In genomic region chr12:7145671-7146070, GRCh38 we compare ENCODE assay signal across 28 cellular contexts. TPM values are rescaled to one million over a fixed set of nuclear protein-coding genes. Genes with fewer than 3 reads are reported as not detected.
A peak's percentile ranks its signal among the peaks of the same experiment; 100 is the strongest.
DNase-seq lines count a peak whose midpoint lies in the region; ATAC-seq, FAIRE-seq and TF ChIP-seq lines count a peak whose summit lies in the region.
"Had no signal": no experiment of that assay in that cellular context is flagged by ENCODE, and none has a peak within 500 bp of the region (broad histone marks: within the 10 kb centered on the region; RNA-seq: fewer than 3 reads in every experiment).

No MANE protein-coding gene starts in this region.

- no peak overlapping the region for H3K4me2 ChIP-seq in HepG2 (ENCODE audit: low read depth, low read length)
- H3K4me2 ChIP-seq in osteoblast (ENCODE audit: insufficient read depth, low read length), result no peak overlapping the region
- H3K4me2 ChIP-seq: GM23338, PC-9 had no signal

- H3K4me1 Mint-ChIP-seq in endothelial cell (ENCODE audit: unreplicated experiment), result peaks cover 8% of the 10 kb centered on the region
- H3K4me1 Mint-ChIP-seq in activated CD4-positive, alpha-beta memory T cell treated with anti-CD3 and anti-CD28 coated beads for 36 hours (ENCODE audit: low read depth), result peaks cover 6% of the 10 kb centered on the region
- H3K4me1 Mint-ChIP-seq: GM23338 had no signal

- no peak overlapping the region for H3K9ac ChIP-seq in HepG2 (ENCODE audit: insufficient read depth, low read depth, low read length)

- H3K27me3 ChIP-seq in right lobe of liver (no peaks in the 10 kb centered on the region), HepG2 (ENCODE audit: control insufficient read depth in 1 of 2, insufficient read depth in 2 of 2, low read length in 2 of 2) (no peaks in the 10 kb centered on the region), osteoblast (ENCODE audit: insufficient read depth, low read length) (no peaks in the 10 kb centered on the region)
- H3K27me3 ChIP-seq: BE2C, SJSA1 had no signal

- CTCF ChIA-PET in HepG2 (lab: Yijun Ruan, JAX; ENCODE audit: low intra/inter-chr PET ratio, low total read pairs), result no interaction called here
- CTCF ChIA-PET in activated CD4-positive, alpha-beta memory T cell treated with anti-CD3 and anti-CD28 coated beads for 36 hours (lab: Charles Lee), result interaction anchor here (1.2 to 2.0 kb wide), 2 partner anchors 27 to 41 kb away, joined by 3 to 9 read pairs; no protein-coding TSS in a partner anchor

- BruUV-seq in HepG2 (replicated peaks; lab: Mats Ljungman, UMichigan), result no TSS peak

- TF ChIP-seq EP300 in HepG2 (IDR thresholded peaks at IDR 0.05; ENCODE audit: low read depth in 2 of 2, low read length in 2 of 2), result no peak
- TF ChIP-seq EP300 in HepG2 (CRISPR knock-in tag; IDR thresholded peaks at IDR 0.05; ENCODE audit: borderline replicate concordance), result no peak

- no peak overlapping the region for H3K27ac Mint-ChIP-seq in endothelial cell (ENCODE audit: unreplicated experiment)
- no peak overlapping the region for H3K27ac Mint-ChIP-seq in activated CD4-positive, alpha-beta memory T cell treated with anti-CD3 and anti-CD28 coated beads for 36 hours
- H3K27ac Mint-ChIP-seq: CD14-positive monocyte, GM23338, HFFc6 had no signal

- no peaks in the 10 kb centered on the region for H3K9me3 Mint-ChIP-seq in endothelial cell (ENCODE audit: unreplicated experiment)
- no peaks in the 10 kb centered on the region for H3K9me3 Mint-ChIP-seq in activated CD4-positive, alpha-beta memory T cell treated with anti-CD3 and anti-CD28 coated beads for 36 hours
- H3K9me3 Mint-ChIP-seq: GM23338, HFFc6 had no signal

- peaks cover 0 to 36% (median 10%) of the 10 kb centered on the region in 4 donors for H3K36me3 ChIP-seq in right lobe of liver
- peaks cover 20 to 80% of the 10 kb centered on the region in 2 experiments for H3K36me3 ChIP-seq in HepG2 (replicated peaks in 1 of 2; ENCODE audit: control insufficient read depth in 1 of 2, insufficient read depth in 2 of 2, low read length in 2 of 2)
- H3K36me3 ChIP-seq in osteoblast (ENCODE audit: insufficient read depth, low read length), result peaks cover 9% of the 10 kb centered on the region
- H3K36me3 ChIP-seq: BE2C, SJSA1 had no signal

- TF ChIP-seq CTCF in right lobe of liver (IDR thresholded peaks at IDR 0.05) (no peak), HepG2 (CRISPR knock-in tag; IDR thresholded peaks at IDR 0.05) (no peak), endothelial cell (IDR thresholded peaks at IDR 0.05; ENCODE audit: unreplicated experiment) (no peak), osteoblast (IDR thresholded peaks at IDR 0.05; ENCODE audit: extremely low read depth, low read depth, low read length) (no peak)

- intact Hi-C loops in right lobe of liver (cut with DNase I), result no loop called here
- intact Hi-C loops in HepG2 (cut with micrococcal nuclease; ENCODE audit: unreplicated experiment), result no loop called here
- intact Hi-C loops in activated CD4-positive, alpha-beta memory T cell treated with anti-CD3 and anti-CD28 coated beads for 36 hours (cut with micrococcal nuclease), result no loop called here

- TF ChIP-seq POLR2A in right lobe of liver (IDR thresholded peaks at IDR 0.05), result no peak
- TF ChIP-seq POLR2A in HepG2 (IDR thresholded peaks at IDR 0.05; ENCODE audit: insufficient read depth in 1 of 2, low read depth in 2 of 2, low read length in 2 of 2), result no peak

- POLR2A ChIA-PET in HepG2 (lab: Yijun Ruan, JAX), result no interaction called here
- POLR2A ChIA-PET in activated CD4-positive, alpha-beta memory T cell treated with anti-CD3 and anti-CD28 coated beads for 36 hours (lab: Charles Lee), result no interaction called here

- H3K27ac ChIP-seq in right lobe of liver (no peak overlapping the region), HepG2 (ENCODE audit: extremely low read length, insufficient read depth, low read length) (no peak overlapping the region), osteoblast (ENCODE audit: low read depth, low read length) (no peak overlapping the region)
- H3K27ac ChIP-seq: PC-9, SJSA1 had no signal

- in situ Hi-C loops in HepG2 (cut with HindIII; ENCODE audit: extremely low pct_ligation_motif_present, low pct_unique_long_range_greater_than_20kb), result no loop called here

- H3K4me3 ChIP-seq in right lobe of liver (no peak overlapping the region), HepG2 (replicated peaks in 1 of 3; ENCODE audit: insufficient read depth in 1 of 3, low read depth in 2 of 3, low read length in 3 of 3) (no peak overlapping the region), osteoblast (ENCODE audit: insufficient read depth, low read length) (no peak overlapping the region)
- H3K4me3 ChIP-seq: GM23338, HAP-1, PC-9, SJSA1 had no signal

- H4K20me1 ChIP-seq in HepG2 (ENCODE audit: insufficient read depth, low read length), result no peaks in the 10 kb centered on the region
- no peaks in the 10 kb centered on the region for H4K20me1 ChIP-seq in osteoblast (ENCODE audit: insufficient read depth, low read length)

- peak overlapping the region; percentile 21 for H3K4me3 Mint-ChIP-seq in endothelial cell (ENCODE audit: unreplicated experiment)
- H3K4me3 Mint-ChIP-seq in activated CD4-positive, alpha-beta memory T cell treated with anti-CD3 and anti-CD28 coated beads for 36 hours, result no peak overlapping the region
- H3K4me3 Mint-ChIP-seq: CD14-positive monocyte, GM23338, HFFc6 had no signal

- H3K4me1 ChIP-seq in right lobe of liver (peaks cover 0 to 39% (median 2%) of the 10 kb centered on the region in 4 donors), HepG2 (ENCODE audit: insufficient read depth, low read length) (no peaks in the 10 kb centered on the region; the same call in 1 of the 2 replicates), osteoblast (ENCODE audit: insufficient read depth, low read length) (peaks cover 3% of the 10 kb centered on the region)
- H3K4me1 ChIP-seq: HAP-1, SJSA1 had no signal

- no peaks in the 10 kb centered on the region for H3K79me2 ChIP-seq in HepG2 (ENCODE audit: insufficient read depth, low read length)
- no peaks in the 10 kb centered on the region for H3K79me2 ChIP-seq in osteoblast (ENCODE audit: insufficient read depth, low read length)

- H3K27me3 Mint-ChIP-seq in endothelial cell (ENCODE audit: unreplicated experiment), result peaks cover 3% of the 10 kb centered on the region
- H3K27me3 Mint-ChIP-seq in activated CD4-positive, alpha-beta memory T cell treated with anti-CD3 and anti-CD28 coated beads for 36 hours, result no peaks in the 10 kb centered on the region

- H3K36me3 Mint-ChIP-seq in endothelial cell (ENCODE audit: low read depth, unreplicated experiment), result peaks cover 55% of the 10 kb centered on the region
- peaks cover 22% of the 10 kb centered on the region for H3K36me3 Mint-ChIP-seq in activated CD4-positive, alpha-beta memory T cell treated with anti-CD3 and anti-CD28 coated beads for 36 hours

- H3K9me3 ChIP-seq in right lobe of liver, result no peaks in the 10 kb centered on the region
- no peaks in the 10 kb centered on the region for H3K9me3 ChIP-seq in HepG2 (ENCODE audit: low read length)
- no peaks in the 10 kb centered on the region for H3K9me3 ChIP-seq in osteoblast (ENCODE audit: low read depth, low read length)
- H3K9me3 ChIP-seq: BE2C, HAP-1, SJSA1 had no signal

- no peak for ATAC-seq in right lobe of liver
- no peak for ATAC-seq in HepG2
- no peak for ATAC-seq in GM19395 (IDR thresholded peaks at IDR 0.05; ENCODE audit: unreplicated experiment)
- ATAC-seq: GM23338 had no signal

- FAIRE-seq in HepG2 (lab: Jason Lieb, UNC) (no peak), RCC 7860 (lab: Jason Lieb, UNC) (no peak)
- FAIRE-seq: GM18507 had no signal

- 65% methylated on average over 4 of the region's 4 CpGs for WGBS in right lobe of liver (ENCODE audit: insufficient coverage, low coverage, low lambda C conversion rate, missing lambda C conversion rate)
- WGBS in HepG2 (ENCODE audit: low lambda C conversion rate), result 67% methylated on average over 4 of the region's 4 CpGs

- peak in 2 of 3 donors; percentile 1 to 29 for DNase-seq in right lobe of liver
- DNase-seq in HepG2 (ENCODE audit: low spot score), result no peak
- no peak for DNase-seq in endothelial cell (ENCODE audit: low spot score)
- DNase-seq in osteoblast (ENCODE audit: insufficient read length, low spot score, missing footprints), result peak; percentile 39
- no peak for DNase-seq in activated naive CD4-positive, alpha-beta T cell treated with Interleukin-2 at 50 U/mL for 16 hours
- DNase-seq in RCC 7860 (ENCODE audit: low spot score), result no peak
- no peak for DNase-seq in activated CD4-positive, alpha-beta memory T cell treated with anti-CD3 and anti-CD28 coated beads for 36 hours
- DNase-seq: 8988T, ACHN, BE2C, DMS153, HFFc6, IMR-90, KG1, MM.1S, NCI-H2029, NCI-H446 treated with DMSO at 0.1 percent for 48 hours, NCI-H526, PC-9, Right ventricle myocardium superior, RPMI8226 had no signal

- H2AFZ ChIP-seq in HepG2 (ENCODE audit: low read length) (no peak overlapping the region), osteoblast (ENCODE audit: low read length) (no peak overlapping the region)
- H2AFZ ChIP-seq: GM23338, PC-9 had no signal

- TF ChIP-seq RAD21 in HepG2 (CRISPR knock-in tag; IDR thresholded peaks at IDR 0.05), result no peak

RNA-seq across cellular contexts. Expression of gene CLSTN3, which starts 15.5 kb away (rescaled TPM):
- total RNA-seq in right lobe of liver (10 to 100 TPM; 38.9 to 55.2 (median 43.1) TPM), HepG2 (2016; rRNA removed; fragmentation: Illumina TruSeq; extraction: Trizol) (10.8 and 26.2 TPM in 2 replicates), endothelial cell (ENCODE audit: unreplicated experiment) (134 TPM), osteoblast (6.2 and 7.6 TPM in 2 replicates)
- total RNA-seq in HepG2 (2016; cell fraction: cytosol; rRNA removed; fragmentation: Illumina TruSeq; extraction: Trizol; ENCODE audit: low read depth), result 2.9 and 3.7 TPM in 2 replicates
- 10.0 and 27.0 TPM in 2 replicates for total RNA-seq in HepG2 (2016; cell fraction: insoluble cytoplasmic fraction; rRNA removed; fragmentation: Illumina TruSeq; extraction: Trizol)
- 5.3 TPM in 2 replicates for total RNA-seq in HepG2 (2016; cell fraction: membrane; rRNA removed; fragmentation: Illumina TruSeq; extraction: Trizol)
- 35.4 and 43.8 TPM in 2 replicates for total RNA-seq in HepG2 (2016; cell fraction: nucleus; rRNA removed; fragmentation: Illumina TruSeq; extraction: Trizol)
- polyA plus RNA-seq in HepG2 (2011; rRNA removed), result 94.1 and 118 TPM in 2 replicates
- polyA plus RNA-seq in HepG2 (2011; cell fraction: cytosol; rRNA removed), result 79.5 and 81.3 TPM in 2 replicates
- 155 and 157 TPM in 2 replicates for polyA plus RNA-seq in HepG2 (2011; cell fraction: nucleus; rRNA removed)
- polyA plus RNA-seq in HepG2 (2012), result 61.8 and 69.9 TPM in 2 replicates
- 1.3 and 2.0 TPM in 2 replicates for polyA plus RNA-seq in HepG2 (2016; cell fraction: cytosol; fragmentation: Illumina TruSeq; extraction: Trizol; ENCODE audit: low read depth)
- 9.0 and 11.0 TPM in 2 replicates for polyA plus RNA-seq in HepG2 (2016; cell fraction: insoluble cytoplasmic fraction; fragmentation: Illumina TruSeq; extraction: Trizol; ENCODE audit: low read depth)
- polyA plus RNA-seq in HepG2 (2016; cell fraction: membrane; fragmentation: Illumina TruSeq; extraction: Trizol; ENCODE audit: low read depth), result 3.0 and 3.4 TPM in 2 replicates
- 67.7 and 79.8 TPM in 2 replicates for polyA plus RNA-seq in HepG2 (2016; cell fraction: nucleus; fragmentation: Illumina TruSeq; extraction: Trizol; ENCODE audit: insufficient read depth, low read depth)
- 46.9 and 191 TPM in 2 replicates for polyA minus RNA-seq in HepG2 (2011; rRNA and poly(A)+ RNA removed; ENCODE audit: low replicate concordance)
- polyA minus RNA-seq in HepG2 (2011; cell fraction: cytosol; rRNA and poly(A)+ RNA removed), result 49.9 and 80.8 TPM in 2 replicates
- polyA minus RNA-seq in HepG2 (2011; cell fraction: nucleus; rRNA and poly(A)+ RNA removed), result 47.9 and 63.4 TPM in 2 replicates
- 10 to 100 TPM; 40.1 to 44.7 TPM for total RNA-seq in activated CD4-positive, alpha-beta memory T cell treated with anti-CD3 and anti-CD28 coated beads for 36 hours
- polyA plus RNA-seq: CD14-positive monocyte had no signal

RNA-seq across cellular contexts. Expression of gene RBP5, which starts 17.0 kb away (rescaled TPM):
- total RNA-seq in right lobe of liver (100 to 1,000 TPM in 3 of 6 experiments, 10 to 100 TPM in 3; 44.1 to 239 (median 98.2) TPM), HepG2 (2016; rRNA removed; fragmentation: Illumina TruSeq; extraction: Trizol) (19.8 and 21.4 TPM in 2 replicates), endothelial cell (ENCODE audit: unreplicated experiment) (1.0 TPM), osteoblast (not detected in 2 replicates)
- 9.8 and 10.8 TPM in 2 replicates for total RNA-seq in HepG2 (2016; cell fraction: cytosol; rRNA removed; fragmentation: Illumina TruSeq; extraction: Trizol; ENCODE audit: low read depth)
- 19.4 and 22.0 TPM in 2 replicates for total RNA-seq in HepG2 (2016; cell fraction: insoluble cytoplasmic fraction; rRNA removed; fragmentation: Illumina TruSeq; extraction: Trizol)
- total RNA-seq in HepG2 (2016; cell fraction: membrane; rRNA removed; fragmentation: Illumina TruSeq; extraction: Trizol), result 10.5 and 10.7 TPM in 2 replicates
- 10.1 and 12.6 TPM in 2 replicates for total RNA-seq in HepG2 (2016; cell fraction: nucleus; rRNA removed; fragmentation: Illumina TruSeq; extraction: Trizol)
- 13.8 and 17.5 TPM in 2 replicates for polyA plus RNA-seq in HepG2 (2011; rRNA removed)
- 11.8 and 12.1 TPM in 2 replicates for polyA plus RNA-seq in HepG2 (2011; cell fraction: cytosol; rRNA removed)
- polyA plus RNA-seq in HepG2 (2011; cell fraction: nucleus; rRNA removed), result 32.8 and 44.7 TPM in 2 replicates
- polyA plus RNA-seq in HepG2 (2012), result 13.0 and 19.0 TPM in 2 replicates
- polyA plus RNA-seq in HepG2 (2016; cell fraction: cytosol; fragmentation: Illumina TruSeq; extraction: Trizol; ENCODE audit: low read depth), result 11.0 and 15.5 TPM in 2 replicates
- 28.5 and 29.8 TPM in 2 replicates for polyA plus RNA-seq in HepG2 (2016; cell fraction: insoluble cytoplasmic fraction; fragmentation: Illumina TruSeq; extraction: Trizol; ENCODE audit: low read depth)
- polyA plus RNA-seq in HepG2 (2016; cell fraction: membrane; fragmentation: Illumina TruSeq; extraction: Trizol; ENCODE audit: low read depth), result 9.1 and 12.4 TPM in 2 replicates
- 23.8 and 24.2 TPM in 2 replicates for polyA plus RNA-seq in HepG2 (2016; cell fraction: nucleus; fragmentation: Illumina TruSeq; extraction: Trizol; ENCODE audit: insufficient read depth, low read depth)
- 17.1 TPM in 1 of 2 replicates, not detected in the other for polyA minus RNA-seq in HepG2 (2011; rRNA and poly(A)+ RNA removed; ENCODE audit: low replicate concordance)
- 5.3 and 5.5 TPM in 2 replicates for polyA minus RNA-seq in HepG2 (2011; cell fraction: cytosol; rRNA and poly(A)+ RNA removed)
- 12.1 and 20.4 TPM in 2 replicates for polyA minus RNA-seq in HepG2 (2011; cell fraction: nucleus; rRNA and poly(A)+ RNA removed)
- total RNA-seq in activated CD4-positive, alpha-beta memory T cell treated with anti-CD3 and anti-CD28 coated beads for 36 hours, result under 1 TPM in 1 of 2 experiments, not detected in 1; 0.21 TPM
- total RNA-seq: G401, HFFc6, IMR-90, SJSA1 had no signal
- polyA plus RNA-seq: CD14-positive monocyte had no signal

RNA-seq across cellular contexts. Expression of gene C1RL, which starts 36.7 kb away (rescaled TPM):
- 100 to 1,000 TPM; 202 to 236 (median 216) TPM for total RNA-seq in right lobe of liver
- 14.2 and 28.9 TPM in 2 replicates for total RNA-seq in HepG2 (2016; rRNA removed; fragmentation: Illumina TruSeq; extraction: Trizol)
- total RNA-seq in HepG2 (2016; cell fraction: cytosol; rRNA removed; fragmentation: Illumina TruSeq; extraction: Trizol; ENCODE audit: low read depth), result 4.9 and 5.6 TPM in 2 replicates
- 14.6 and 24.7 TPM in 2 replicates for total RNA-seq in HepG2 (2016; cell fraction: insoluble cytoplasmic fraction; rRNA removed; fragmentation: Illumina TruSeq; extraction: Trizol)
- 9.1 and 10.3 TPM in 2 replicates for total RNA-seq in HepG2 (2016; cell fraction: membrane; rRNA removed; fragmentation: Illumina TruSeq; extraction: Trizol)
- 30.9 and 42.1 TPM in 2 replicates for total RNA-seq in HepG2 (2016; cell fraction: nucleus; rRNA removed; fragmentation: Illumina TruSeq; extraction: Trizol)
- 53.1 and 73.4 TPM in 2 replicates for polyA plus RNA-seq in HepG2 (2011; rRNA removed)
- 32.8 and 36.0 TPM in 2 replicates for polyA plus RNA-seq in HepG2 (2011; cell fraction: cytosol; rRNA removed)
- polyA plus RNA-seq in HepG2 (2011; cell fraction: nucleus; rRNA removed), result 60.3 and 87.6 TPM in 2 replicates
- polyA plus RNA-seq in HepG2 (2012), result 22.3 and 28.7 TPM in 2 replicates
- polyA plus RNA-seq in HepG2 (2016; cell fraction: cytosol; fragmentation: Illumina TruSeq; extraction: Trizol; ENCODE audit: low read depth), result 3.0 and 3.5 TPM in 2 replicates
- polyA plus RNA-seq in HepG2 (2016; cell fraction: insoluble cytoplasmic fraction; fragmentation: Illumina TruSeq; extraction: Trizol; ENCODE audit: low read depth), result 14.0 and 14.1 TPM in 2 replicates
- polyA plus RNA-seq in HepG2 (2016; cell fraction: membrane; fragmentation: Illumina TruSeq; extraction: Trizol; ENCODE audit: low read depth), result 5.6 and 7.3 TPM in 2 replicates
- 51.4 and 56.2 TPM in 2 replicates for polyA plus RNA-seq in HepG2 (2016; cell fraction: nucleus; fragmentation: Illumina TruSeq; extraction: Trizol; ENCODE audit: insufficient read depth, low read depth)
- 41.3 and 114 TPM in 2 replicates for polyA minus RNA-seq in HepG2 (2011; rRNA and poly(A)+ RNA removed; ENCODE audit: low replicate concordance)
- 30.1 and 38.2 TPM in 2 replicates for polyA minus RNA-seq in HepG2 (2011; cell fraction: cytosol; rRNA and poly(A)+ RNA removed)
- polyA minus RNA-seq in HepG2 (2011; cell fraction: nucleus; rRNA and poly(A)+ RNA removed), result 34.5 and 39.2 TPM in 2 replicates
- 62.3 TPM for total RNA-seq in endothelial cell (ENCODE audit: unreplicated experiment)
- total RNA-seq in osteoblast, result 63.7 and 67.5 TPM in 2 replicates
- total RNA-seq in activated CD4-positive, alpha-beta memory T cell treated with anti-CD3 and anti-CD28 coated beads for 36 hours, result 10 to 100 TPM; 17.1 to 22.6 TPM

RNA-seq across cellular contexts. Expression of gene PEX5, which starts 43.8 kb away (rescaled TPM):
- total RNA-seq in right lobe of liver (10 to 100 TPM; 28.7 to 43.9 (median 36.2) TPM), HepG2 (2016; rRNA removed; fragmentation: Illumina TruSeq; extraction: Trizol) (29.0 and 35.2 TPM in 2 replicates), endothelial cell (ENCODE audit: unreplicated experiment) (22.2 TPM), osteoblast (35.7 and 48.5 TPM in 2 replicates)
- total RNA-seq in HepG2 (2016; cell fraction: cytosol; rRNA removed; fragmentation: Illumina TruSeq; extraction: Trizol; ENCODE audit: low read depth), result 25.2 and 29.3 TPM in 2 replicates
- 29.8 and 33.2 TPM in 2 replicates for total RNA-seq in HepG2 (2016; cell fraction: insoluble cytoplasmic fraction; rRNA removed; fragmentation: Illumina TruSeq; extraction: Trizol)
- total RNA-seq in HepG2 (2016; cell fraction: membrane; rRNA removed; fragmentation: Illumina TruSeq; extraction: Trizol), result 26.2 and 26.3 TPM in 2 replicates
- total RNA-seq in HepG2 (2016; cell fraction: nucleus; rRNA removed; fragmentation: Illumina TruSeq; extraction: Trizol), result 19.6 and 20.8 TPM in 2 replicates
- 16.4 and 17.4 TPM in 2 replicates for polyA plus RNA-seq in HepG2 (2011; rRNA removed)
- polyA plus RNA-seq in HepG2 (2011; cell fraction: cytosol; rRNA removed), result 15.0 and 16.0 TPM in 2 replicates
- polyA plus RNA-seq in HepG2 (2011; cell fraction: nucleus; rRNA removed), result 23.2 and 24.1 TPM in 2 replicates
- polyA plus RNA-seq in HepG2 (2012), result 22.6 and 23.6 TPM in 2 replicates
- 5.1 and 5.5 TPM in 2 replicates for polyA plus RNA-seq in HepG2 (2016; cell fraction: cytosol; fragmentation: Illumina TruSeq; extraction: Trizol; ENCODE audit: low read depth)
- polyA plus RNA-seq in HepG2 (2016; cell fraction: insoluble cytoplasmic fraction; fragmentation: Illumina TruSeq; extraction: Trizol; ENCODE audit: low read depth), result 26.7 and 30.1 TPM in 2 replicates
- polyA plus RNA-seq in HepG2 (2016; cell fraction: membrane; fragmentation: Illumina TruSeq; extraction: Trizol; ENCODE audit: low read depth), result 12.7 and 15.4 TPM in 2 replicates
- 26.8 and 27.9 TPM in 2 replicates for polyA plus RNA-seq in HepG2 (2016; cell fraction: nucleus; fragmentation: Illumina TruSeq; extraction: Trizol; ENCODE audit: insufficient read depth, low read depth)
- polyA minus RNA-seq in HepG2 (2011; rRNA and poly(A)+ RNA removed; ENCODE audit: low replicate concordance), result 23.0 and 24.3 TPM in 2 replicates
- polyA minus RNA-seq in HepG2 (2011; cell fraction: cytosol; rRNA and poly(A)+ RNA removed), result 11.6 and 15.5 TPM in 2 replicates
- polyA minus RNA-seq in HepG2 (2011; cell fraction: nucleus; rRNA and poly(A)+ RNA removed), result 11.2 and 15.5 TPM in 2 replicates
- total RNA-seq in activated CD4-positive, alpha-beta memory T cell treated with anti-CD3 and anti-CD28 coated beads for 36 hours, result 10 to 100 TPM; 26.0 to 27.9 TPM

RNA-seq across cellular contexts. Expression of gene C1R, which starts 53.4 kb away (rescaled TPM):
- 1,000 to 10,000 TPM; 1,157 to 2,557 (median 1,950) TPM for total RNA-seq in right lobe of liver
- 1.7 and 3.5 TPM in 2 replicates for total RNA-seq in HepG2 (2016; rRNA removed; fragmentation: Illumina TruSeq; extraction: Trizol)
- 0.44 and 0.61 TPM in 2 replicates for total RNA-seq in HepG2 (2016; cell fraction: cytosol; rRNA removed; fragmentation: Illumina TruSeq; extraction: Trizol; ENCODE audit: low read depth)
- 2.6 and 4.1 TPM in 2 replicates for total RNA-seq in HepG2 (2016; cell fraction: insoluble cytoplasmic fraction; rRNA removed; fragmentation: Illumina TruSeq; extraction: Trizol)
- total RNA-seq in HepG2 (2016; cell fraction: membrane; rRNA removed; fragmentation: Illumina TruSeq; extraction: Trizol), result 0.93 and 1.4 TPM in 2 replicates
- 3.8 and 4.3 TPM in 2 replicates for total RNA-seq in HepG2 (2016; cell fraction: nucleus; rRNA removed; fragmentation: Illumina TruSeq; extraction: Trizol)
- polyA plus RNA-seq in HepG2 (2011; rRNA removed), result 6.5 and 11.2 TPM in 2 replicates
- polyA plus RNA-seq in HepG2 (2011; cell fraction: cytosol; rRNA removed), result 6.2 and 6.5 TPM in 2 replicates
- polyA plus RNA-seq in HepG2 (2011; cell fraction: nucleus; rRNA removed), result 6.1 and 8.4 TPM in 2 replicates
- polyA plus RNA-seq in HepG2 (2012), result 1.2 and 1.9 TPM in 2 replicates
- polyA plus RNA-seq in HepG2 (2016; cell fraction: cytosol; fragmentation: Illumina TruSeq; extraction: Trizol; ENCODE audit: low read depth), result 0.42 and 0.57 TPM in 2 replicates
- polyA plus RNA-seq in HepG2 (2016; cell fraction: insoluble cytoplasmic fraction; fragmentation: Illumina TruSeq; extraction: Trizol; ENCODE audit: low read depth), result 1.6 and 2.2 TPM in 2 replicates
- 1.2 and 1.3 TPM in 2 replicates for polyA plus RNA-seq in HepG2 (2016; cell fraction: membrane; fragmentation: Illumina TruSeq; extraction: Trizol; ENCODE audit: low read depth)
- polyA plus RNA-seq in HepG2 (2016; cell fraction: nucleus; fragmentation: Illumina TruSeq; extraction: Trizol; ENCODE audit: insufficient read depth, low read depth), result 6.5 and 7.1 TPM in 2 replicates
- polyA minus RNA-seq in HepG2 (2011; rRNA and poly(A)+ RNA removed; ENCODE audit: low replicate concordance), result 3.3 and 5.9 TPM in 2 replicates
- polyA minus RNA-seq in HepG2 (2011; cell fraction: cytosol; rRNA and poly(A)+ RNA removed), result 0.70 and 1.3 TPM in 2 replicates
- 1.7 and 2.7 TPM in 2 replicates for polyA minus RNA-seq in HepG2 (2011; cell fraction: nucleus; rRNA and poly(A)+ RNA removed)
- 1.4 TPM for total RNA-seq in endothelial cell (ENCODE audit: unreplicated experiment)
- total RNA-seq in osteoblast, result 313 and 330 TPM in 2 replicates
- total RNA-seq in activated CD4-positive, alpha-beta memory T cell treated with anti-CD3 and anti-CD28 coated beads for 36 hours, result 1 to 10 TPM; 1.4 to 2.2 TPM

Comparison
In these comparisons a context has a peak if more than half of its experiments do, and no peak if none do; other contexts are left out.
1. DNase-seq: peak in right lobe of liver (2 of 3) and osteoblast (single experiment); none in HepG2 (single experiment), endothelial cell (single experiment), activated naive CD4-positive, alpha-beta T cell treated with Interleukin-2 at 50 U/mL for 16 hours (single experiment), RCC 7860 (single experiment) and activated CD4-positive, alpha-beta memory T cell treated with anti-CD3 and anti-CD28 coated beads for 36 hours (single experiment).